ENCODE assay signal across 8 cellular contexts in the genomic region with DNA sequence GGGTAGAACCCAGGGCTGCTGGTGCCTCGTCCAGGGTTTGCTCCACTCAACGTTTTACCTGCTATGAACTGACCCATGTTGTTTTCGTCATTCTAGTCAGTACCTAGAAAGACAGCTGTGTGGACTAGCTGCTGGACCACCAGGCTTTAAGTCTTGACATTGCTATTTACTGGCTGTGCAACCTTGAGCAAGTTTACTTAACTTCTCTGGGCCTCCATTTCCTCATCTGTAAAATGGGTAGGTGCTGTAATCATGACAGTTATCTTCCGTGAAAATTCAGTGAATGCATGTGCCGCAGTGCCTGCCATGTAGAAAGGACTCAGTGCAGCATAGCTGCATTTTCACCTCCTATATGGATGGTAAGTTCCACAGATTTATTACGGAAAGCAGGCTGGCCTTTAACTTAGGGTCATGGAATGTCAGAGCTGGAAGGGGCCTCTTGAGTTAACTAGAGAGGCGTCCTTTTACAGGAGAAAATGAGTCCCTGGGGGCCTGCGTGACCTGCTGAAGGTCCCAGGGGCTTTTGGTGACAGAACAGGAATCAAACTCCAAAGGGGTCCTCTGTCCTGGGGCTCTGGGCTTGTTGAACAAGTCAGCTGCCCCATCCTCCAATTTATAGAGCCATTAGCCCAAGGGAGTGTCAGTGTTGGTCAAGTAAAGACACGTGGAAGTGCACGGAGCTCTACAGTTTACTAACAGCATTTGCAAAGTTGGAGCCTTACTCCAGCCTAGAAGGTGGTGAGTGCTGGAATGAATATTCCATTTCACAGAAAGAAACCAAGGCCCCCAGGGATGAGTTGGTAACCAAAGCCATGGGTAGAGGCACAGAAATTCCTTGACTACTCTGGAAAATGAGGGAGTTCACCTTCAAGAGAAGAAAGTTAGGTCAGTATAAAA. TPM values are rescaled to one million over a fixed set of nuclear protein-coding genes. Genes with fewer than 3 reads are reported as not detected.
DNase-seq lines count a peak whose midpoint lies in the region; ATAC-seq, FAIRE-seq and TF ChIP-seq lines count a peak whose summit lies in the region.

No MANE protein-coding gene starts in this region.

- FAIRE-seq in astrocyte (lab: Jason Lieb, UNC): no peak

- H3K27ac Mint-ChIP-seq in astrocyte (ENCODE audit: unreplicated experiment): peak overlapping the region; percentile 100

- intact Hi-C loops in lower lobe of right lung (cut with DNase I): no loop called here

- H3K4me1 ChIP-seq in KMS-11 (ENCODE audit: low read depth, poor library complexity, severe bottlenecking): peaks cover 32% of the 10 kb centered on the region
- H3K4me1 ChIP-seq in astrocyte (ENCODE audit: insufficient read depth, low read length): peaks cover 65% of the 10 kb centered on the region
- peaks cover 65% of the 10 kb centered on the region for H3K4me1 ChIP-seq in lower lobe of right lung
- H3K4me1 ChIP-seq in subcutaneous abdominal adipose tissue (ENCODE audit: control insufficient read depth in 5 of 5, insufficient read depth in 5 of 5, low read length in 5 of 5): peaks cover 38 to 69% (median 65%) of the 10 kb centered on the region in 5 donors

- no peaks in the 10 kb centered on the region for H3K27me3 ChIP-seq in KMS-11 (ENCODE audit: insufficient read depth, low read depth)
- H3K27me3 ChIP-seq in astrocyte (ENCODE audit: insufficient read depth, low read length): no peaks in the 10 kb centered on the region
- H3K27me3 ChIP-seq in lower lobe of right lung (ENCODE audit: low read depth): no peaks in the 10 kb centered on the region
- H3K27me3 ChIP-seq in subcutaneous abdominal adipose tissue (ENCODE audit: control insufficient read depth in 5 of 5, insufficient read depth in 4 of 5, low read length in 5 of 5): peaks cover 0 to under 1% (median 0%) of the 10 kb centered on the region in 5 donors

- H3K9ac ChIP-seq in KMS-11 (no peak overlapping the region), astrocyte (ENCODE audit: low read length) (peak overlapping the region; percentile 80), subcutaneous abdominal adipose tissue (ENCODE audit: low read length in 5 of 5) (peak overlapping the region in 1 of 5 donors; percentile 61)

- no peak for ATAC-seq in lower lobe of right lung
- no peak for ATAC-seq in HG03039 (IDR thresholded peaks at IDR 0.05; ENCODE audit: unreplicated experiment)

- H3K4me3 ChIP-seq in KMS-11 (IDR thresholded peaks at IDR 0.05; ENCODE audit: insufficient read depth, low read depth, low read length) (no peak overlapping the region), astrocyte (ENCODE audit: insufficient read depth, low read depth, low read length) (no peak overlapping the region), lower lobe of right lung (no peak overlapping the region), subcutaneous abdominal adipose tissue (ENCODE audit: low read depth in 1 of 5, low read length in 5 of 5) (peak overlapping the region in 2 of 5 donors; percentile 19 to 37)

- H3K36me3 Mint-ChIP-seq in astrocyte (ENCODE audit: low read depth, unreplicated experiment): no peaks in the 10 kb centered on the region

- H3K27ac ChIP-seq in KMS-11: peak overlapping the region; percentile 71; the same call in 1 of the 2 replicates
- peak overlapping the region; percentile 96 for H3K27ac ChIP-seq in astrocyte (ENCODE audit: low read depth, low read length)
- peak overlapping the region; percentile 99 for H3K27ac ChIP-seq in lower lobe of right lung
- peak overlapping the region; percentile 99 for H3K27ac ChIP-seq in subcutaneous abdominal adipose tissue (ENCODE audit: low read depth, low read length)

- TF ChIP-seq CTCF in KMS-11 (conservative IDR thresholded peaks at IDR 0.05; ENCODE audit: low read depth, low read length) (no peak), astrocyte (IDR thresholded peaks at IDR 0.05; ENCODE audit: insufficient read depth, low read depth, low read length) (no peak), lower lobe of right lung (IDR thresholded peaks at IDR 0.05) (no peak)

- H3K9me3 Mint-ChIP-seq in astrocyte (ENCODE audit: unreplicated experiment): no peaks in the 10 kb centered on the region

- H4K20me1 ChIP-seq in KMS-11 (ENCODE audit: insufficient read depth) (no peaks in the 10 kb centered on the region), astrocyte (ENCODE audit: insufficient read depth, low read length) (no peaks in the 10 kb centered on the region)

- H3K36me3 ChIP-seq in KMS-11 (ENCODE audit: insufficient read depth) (no peaks in the 10 kb centered on the region), astrocyte (ENCODE audit: insufficient read depth, low read length) (no peaks in the 10 kb centered on the region), lower lobe of right lung (no peaks in the 10 kb centered on the region), subcutaneous abdominal adipose tissue (ENCODE audit: control insufficient read depth in 5 of 5, insufficient read depth in 5 of 5, low read length in 5 of 5) (no peaks in the 10 kb centered on the region)

- DNase-seq in astrocyte (ENCODE audit: low read depth): no peak
- no peak for DNase-seq in lower lobe of right lung
- no peak for DNase-seq in cerebellar cortex (ENCODE audit: low spot score)
- no peak for DNase-seq in SKM-1 treated with dmso at 0.1 percent for 144 hours (lab: John Stamatoyannopoulos, UW; ENCODE audit: unreplicated experiment)
- DNase-seq in iPS-NIHi11 (ENCODE audit: low spot score): no peak

- no peaks in the 10 kb centered on the region for H3K79me2 ChIP-seq in KMS-11 (ENCODE audit: insufficient read depth, low read depth)
- peaks cover 34% of the 10 kb centered on the region for H3K79me2 ChIP-seq in astrocyte (ENCODE audit: insufficient read depth, low read length)

- peak overlapping the region; percentile 80 for H3K4me3 Mint-ChIP-seq in astrocyte (ENCODE audit: unreplicated experiment)

- no peaks in the 10 kb centered on the region for H3K27me3 Mint-ChIP-seq in astrocyte (ENCODE audit: low read depth, unreplicated experiment)

- peaks cover 79% of the 10 kb centered on the region for H3K4me1 Mint-ChIP-seq in astrocyte (ENCODE audit: low read depth, unreplicated experiment)

- H3K9me3 ChIP-seq in astrocyte (ENCODE audit: insufficient read depth, low read depth, low read length) (no peaks in the 10 kb centered on the region), lower lobe of right lung (no peaks in the 10 kb centered on the region), subcutaneous abdominal adipose tissue (ENCODE audit: control insufficient read depth in 5 of 5, low read length in 5 of 5) (no peaks in the 10 kb centered on the region)

- H3K4me2 ChIP-seq in KMS-11 (peak overlapping the region; percentile 68; the same call in 1 of the 2 replicates), astrocyte (ENCODE audit: low read length) (peak overlapping the region; percentile 72)

- H2AFZ ChIP-seq in KMS-11 (ENCODE audit: low read depth) (peak overlapping the region; percentile 39; the same call in 1 of the 2 replicates), astrocyte (ENCODE audit: low read depth, low read length) (no peak overlapping the region)

RNA-seq across cellular contexts. Expression of gene MALAT1, which starts 12.0 kb away (rescaled TPM):
- 7,772 and 8,991 TPM in 2 replicates for total RNA-seq in astrocyte
- 11,612 TPM for total RNA-seq in lower lobe of right lung

RNA-seq across cellular contexts. Expression of gene SCYL1, which starts 38.1 kb away (rescaled TPM):
- total RNA-seq in astrocyte: 106 and 128 TPM in 2 replicates
- 61.2 TPM for total RNA-seq in lower lobe of right lung
